ENCODE assay signal across 1 cellular context in the genomic region with DNA sequence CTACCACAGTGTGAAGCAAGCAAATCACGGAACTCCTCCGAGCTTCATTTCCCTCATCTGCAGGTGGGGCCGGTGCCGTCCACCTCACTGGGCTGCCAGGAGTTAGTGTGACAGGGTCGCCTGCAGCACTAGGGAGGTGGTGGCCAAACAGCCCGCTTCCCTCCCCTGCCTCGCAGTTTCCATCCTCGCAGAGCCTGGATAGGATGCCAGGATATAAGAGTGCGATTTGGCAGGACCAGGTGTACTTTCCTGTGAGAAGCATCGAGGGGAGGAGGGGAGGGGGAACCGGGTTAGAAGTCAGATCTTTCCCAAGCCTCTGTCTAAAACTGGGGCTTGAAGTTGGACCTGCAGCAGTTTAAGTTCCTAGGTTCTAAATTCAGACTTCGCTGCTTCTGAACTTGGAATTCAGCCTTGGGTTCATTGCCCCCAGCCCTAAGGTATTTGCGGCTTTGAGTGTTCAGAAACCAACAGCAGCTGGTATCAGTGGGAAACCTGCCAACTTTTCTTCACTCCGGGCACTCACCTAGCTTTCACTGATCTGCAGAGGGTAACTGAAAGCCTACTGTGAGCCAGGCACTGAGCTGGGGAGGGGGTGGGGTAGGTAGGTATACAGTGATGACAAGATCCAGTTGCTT.
A peak's percentile ranks its signal among the peaks of the same experiment; 100 is the strongest.
TF ChIP-seq lines count a peak whose summit lies in the region.

No MANE protein-coding gene starts in this region.

TF ChIP-seq in K562, 482 proteins besides CTCF, POLR2A, EP300 and RAD21 (continued from another document):
- TF ChIP-seq HCFC1 (IDR thresholded peaks at IDR 0.05; ENCODE audit: low read depth, low read length) (no peak), RHOXF2B (CRISPR knock-in tag; conservative IDR thresholded peaks at IDR 0.05) (0 out of 2 replicates have a peak, but pooled peaks have one; percentile 18), NBN (IDR thresholded peaks at IDR 0.05; ENCODE audit: low read depth) (no peak), HDAC8 (tag; IDR thresholded peaks at IDR 0.05) (no peak), ZBTB8A (IDR thresholded peaks at IDR 0.05; ENCODE audit: partially characterized antibody) (no peak), BRF1 (IDR thresholded peaks at IDR 0.05; ENCODE audit: borderline replicate concordance, extremely low read depth, insufficient read length) (no peak), ZNF212 (CRISPR knock-in tag; IDR thresholded peaks at IDR 0.05) (no peak), NR2C1 (IDR thresholded peaks at IDR 0.05) (no peak), NR2C1 (tag; IDR thresholded peaks at IDR 0.05) (no peak), ZKSCAN1 (IDR thresholded peaks at IDR 0.05; ENCODE audit: low read depth, low read length) (peak; percentile 64; the same call in 1 of the 2 replicates), TEAD1 (CRISPR knock-in tag; IDR thresholded peaks at IDR 0.05) (no peak)
- TF ChIP-seq, protein P1, sequence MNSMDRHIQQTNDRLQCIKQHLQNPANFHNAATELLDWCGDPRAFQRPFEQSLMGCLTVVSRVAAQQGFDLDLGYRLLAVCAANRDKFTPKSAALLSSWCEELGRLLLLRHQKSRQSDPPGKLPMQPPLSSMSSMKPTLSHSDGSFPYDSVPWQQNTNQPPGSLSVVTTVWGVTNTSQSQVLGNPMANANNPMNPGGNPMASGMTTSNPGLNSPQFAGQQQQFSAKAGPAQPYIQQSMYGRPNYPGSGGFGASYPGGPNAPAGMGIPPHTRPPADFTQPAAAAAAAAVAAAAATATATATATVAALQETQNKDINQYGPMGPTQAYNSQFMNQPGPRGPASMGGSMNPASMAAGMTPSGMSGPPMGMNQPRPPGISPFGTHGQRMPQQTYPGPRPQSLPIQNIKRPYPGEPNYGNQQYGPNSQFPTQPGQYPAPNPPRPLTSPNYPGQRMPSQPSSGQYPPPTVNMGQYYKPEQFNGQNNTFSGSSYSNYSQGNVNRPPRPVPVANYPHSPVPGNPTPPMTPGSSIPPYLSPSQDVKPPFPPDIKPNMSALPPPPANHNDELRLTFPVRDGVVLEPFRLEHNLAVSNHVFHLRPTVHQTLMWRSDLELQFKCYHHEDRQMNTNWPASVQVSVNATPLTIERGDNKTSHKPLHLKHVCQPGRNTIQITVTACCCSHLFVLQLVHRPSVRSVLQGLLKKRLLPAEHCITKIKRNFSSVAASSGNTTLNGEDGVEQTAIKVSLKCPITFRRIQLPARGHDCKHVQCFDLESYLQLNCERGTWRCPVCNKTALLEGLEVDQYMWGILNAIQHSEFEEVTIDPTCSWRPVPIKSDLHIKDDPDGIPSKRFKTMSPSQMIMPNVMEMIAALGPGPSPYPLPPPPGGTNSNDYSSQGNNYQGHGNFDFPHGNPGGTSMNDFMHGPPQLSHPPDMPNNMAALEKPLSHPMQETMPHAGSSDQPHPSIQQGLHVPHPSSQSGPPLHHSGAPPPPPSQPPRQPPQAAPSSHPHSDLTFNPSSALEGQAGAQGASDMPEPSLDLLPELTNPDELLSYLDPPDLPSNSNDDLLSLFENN (IDR thresholded peaks at IDR 0.05; ENCODE audit: low read depth in 2 of 2, low read length in 2 of 2) = no peak
- TF ChIP-seq, protein P2, sequence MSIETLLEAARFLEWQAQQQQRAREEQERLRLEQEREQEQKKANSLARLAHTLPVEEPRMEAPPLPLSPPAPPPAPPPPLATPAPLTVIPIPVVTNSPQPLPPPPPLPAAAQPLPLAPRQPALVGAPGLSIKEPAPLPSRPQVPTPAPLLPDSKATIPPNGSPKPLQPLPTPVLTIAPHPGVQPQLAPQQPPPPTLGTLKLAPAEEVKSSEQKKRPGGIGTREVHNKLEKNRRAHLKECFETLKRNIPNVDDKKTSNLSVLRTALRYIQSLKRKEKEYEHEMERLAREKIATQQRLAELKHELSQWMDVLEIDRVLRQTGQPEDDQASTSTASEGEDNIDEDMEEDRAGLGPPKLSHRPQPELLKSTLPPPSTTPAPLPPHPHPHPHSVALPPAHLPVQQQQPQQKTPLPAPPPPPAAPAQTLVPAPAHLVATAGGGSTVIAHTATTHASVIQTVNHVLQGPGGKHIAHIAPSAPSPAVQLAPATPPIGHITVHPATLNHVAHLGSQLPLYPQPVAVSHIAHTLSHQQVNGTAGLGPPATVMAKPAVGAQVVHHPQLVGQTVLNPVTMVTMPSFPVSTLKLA (conservative IDR thresholded peaks at IDR 0.05) = no peak
- TF ChIP-seq, protein P3, sequence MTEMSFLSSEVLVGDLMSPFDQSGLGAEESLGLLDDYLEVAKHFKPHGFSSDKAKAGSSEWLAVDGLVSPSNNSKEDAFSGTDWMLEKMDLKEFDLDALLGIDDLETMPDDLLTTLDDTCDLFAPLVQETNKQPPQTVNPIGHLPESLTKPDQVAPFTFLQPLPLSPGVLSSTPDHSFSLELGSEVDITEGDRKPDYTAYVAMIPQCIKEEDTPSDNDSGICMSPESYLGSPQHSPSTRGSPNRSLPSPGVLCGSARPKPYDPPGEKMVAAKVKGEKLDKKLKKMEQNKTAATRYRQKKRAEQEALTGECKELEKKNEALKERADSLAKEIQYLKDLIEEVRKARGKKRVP (CRISPR knock-in tag; IDR thresholded peaks at IDR 0.05) = no peak
- TF ChIP-seq, protein P4, sequence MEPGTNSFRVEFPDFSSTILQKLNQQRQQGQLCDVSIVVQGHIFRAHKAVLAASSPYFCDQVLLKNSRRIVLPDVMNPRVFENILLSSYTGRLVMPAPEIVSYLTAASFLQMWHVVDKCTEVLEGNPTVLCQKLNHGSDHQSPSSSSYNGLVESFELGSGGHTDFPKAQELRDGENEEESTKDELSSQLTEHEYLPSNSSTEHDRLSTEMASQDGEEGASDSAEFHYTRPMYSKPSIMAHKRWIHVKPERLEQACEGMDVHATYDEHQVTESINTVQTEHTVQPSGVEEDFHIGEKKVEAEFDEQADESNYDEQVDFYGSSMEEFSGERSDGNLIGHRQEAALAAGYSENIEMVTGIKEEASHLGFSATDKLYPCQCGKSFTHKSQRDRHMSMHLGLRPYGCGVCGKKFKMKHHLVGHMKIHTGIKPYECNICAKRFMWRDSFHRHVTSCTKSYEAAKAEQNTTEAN (CRISPR knock-in tag; IDR thresholded peaks at IDR 0.05) = no peak
